In the genomic region with DNA sequence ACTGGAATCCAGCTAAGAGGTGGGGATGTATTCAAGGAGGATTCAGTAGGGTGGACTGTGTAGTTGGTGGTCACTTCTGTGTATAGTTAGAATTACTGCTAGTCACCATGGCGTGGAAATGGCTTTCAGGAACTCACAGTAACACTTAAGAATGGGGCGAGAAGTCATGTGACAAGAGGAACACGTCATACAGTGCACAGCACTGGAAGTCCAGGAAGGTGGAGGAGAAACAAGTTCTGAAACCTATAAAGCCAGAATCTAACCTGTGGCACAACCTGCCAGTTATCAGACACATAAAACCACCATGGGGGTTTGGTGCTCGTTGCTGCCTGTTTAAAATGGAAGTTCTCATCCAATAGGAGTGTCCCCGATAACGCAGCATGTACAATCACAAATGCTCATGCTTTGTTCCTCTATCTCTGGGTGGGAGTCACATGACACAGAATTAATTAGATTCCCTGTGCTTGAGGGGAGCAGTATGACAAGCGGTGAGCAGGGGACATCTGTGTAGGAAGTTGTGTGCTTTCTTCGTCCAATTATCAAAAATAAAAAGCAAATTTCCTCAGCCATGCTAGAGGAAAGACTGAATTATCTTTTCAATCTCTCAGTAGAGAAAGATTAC, we compare ENCODE assay signal across 1 cellular context.
TF ChIP-seq lines count a peak whose summit lies in the region.

No MANE protein-coding gene starts in this region.

TF ChIP-seq in IMR-90, 13 proteins besides CTCF, POLR2A, EP300 and RAD21 (continued from another document):
- no peak for TF ChIP-seq RFX5 (IDR thresholded peaks at IDR 0.05; ENCODE audit: low read depth, low read length)
- TF ChIP-seq, protein P1, sequence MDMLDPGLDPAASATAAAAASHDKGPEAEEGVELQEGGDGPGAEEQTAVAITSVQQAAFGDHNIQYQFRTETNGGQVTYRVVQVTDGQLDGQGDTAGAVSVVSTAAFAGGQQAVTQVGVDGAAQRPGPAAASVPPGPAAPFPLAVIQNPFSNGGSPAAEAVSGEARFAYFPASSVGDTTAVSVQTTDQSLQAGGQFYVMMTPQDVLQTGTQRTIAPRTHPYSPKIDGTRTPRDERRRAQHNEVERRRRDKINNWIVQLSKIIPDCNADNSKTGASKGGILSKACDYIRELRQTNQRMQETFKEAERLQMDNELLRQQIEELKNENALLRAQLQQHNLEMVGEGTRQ (IDR thresholded peaks at IDR 0.05; ENCODE audit: low read depth, low read length), result no peak
- TF ChIP-seq MAFK (IDR thresholded peaks at IDR 0.05; ENCODE audit: low read depth, low read length), result no peak
